Comparison of ENCODE assay signal across 10 cellular contexts in genomic region chr4:78691971-78692814, GRCh38.
DNase-seq lines count a peak whose midpoint lies in the region; ATAC-seq and TF ChIP-seq lines count a peak whose summit lies in the region.
"Had no signal": no experiment of that assay in that cellular context is flagged by ENCODE, and none has a peak within 500 bp of the region (broad histone marks: within the 10 kb centered on the region; RNA-seq: fewer than 3 reads in every experiment).

No MANE protein-coding gene starts in this region.

- POLR2A ChIA-PET in activated B cell treated with CpG ODN at 0.5 μM for 24 hours (lab: Charles Lee) = interaction anchor here (0.5 to 1.2 kb wide), 2 partner anchors 58 to 110 kb away, joined by 4 to 7 read pairs; no protein-coding TSS in a partner anchor
- POLR2A ChIA-PET in A673 (lab: Charles Lee; ENCODE audit: low non-redundant PET) = no interaction called here

- H3K79me1 ChIP-seq in trophoblast cell (ENCODE audit: low read length) = no peaks in the 10 kb centered on the region

- BruUV-seq in A673 (replicated peaks; lab: Mats Ljungman, UMichigan) = no TSS peak

- intact Hi-C loops in activated B cell treated with CpG ODN at 0.5 μM for 24 hours (cut with micrococcal nuclease) (loop anchor here (2.0 kb wide), 3 partner anchors 15 to 47 kb away; no protein-coding TSS in a partner anchor), A673 (cut with micrococcal nuclease; ENCODE audit: unreplicated experiment) (no loop called here)

- H2AK5ac ChIP-seq in trophoblast cell (ENCODE audit: low read length) = no peak overlapping the region

- no peak overlapping the region for H3K14ac ChIP-seq in trophoblast cell (ENCODE audit: low read length)

- H2BK120ac ChIP-seq in trophoblast cell (ENCODE audit: insufficient read depth, low read length, poor library complexity) = no peak overlapping the region

- no peak overlapping the region for H4K8ac ChIP-seq in trophoblast cell (ENCODE audit: low read depth, low read length)

- H3K79me2 ChIP-seq in trophoblast cell (ENCODE audit: control insufficient read depth, insufficient read depth, low read length, poor library complexity) = no peaks in the 10 kb centered on the region

- DNase-seq in activated B cell treated with CpG ODN at 0.5 μM for 24 hours (no peak), trophoblast cell (peak; percentile 62 to 79), NCI-H1694 (lab: John Stamatoyannopoulos, UW) (no peak), A673 (ENCODE audit: low spot score) (no peak)
- no peak for DNase-seq in activated effector memory CD4-positive, alpha-beta T cell treated with anti-CD3 and anti-CD28 coated beads, Interleukin-2, amount 50 U/mL, for 16 hours
- DNase-seq: H7, SHP77 treated with DMSO at 0.1 percent for 48 hours had no signal

- no peak overlapping the region for H2BK5ac ChIP-seq in trophoblast cell (ENCODE audit: low read depth, low read length, poor library complexity)

- H3K27ac Mint-ChIP-seq in activated B cell treated with CpG ODN at 0.5 μM for 24 hours = peak overlapping the region; percentile 2

- no peak overlapping the region for H2BK12ac ChIP-seq in trophoblast cell (ENCODE audit: low read length)

- no peak overlapping the region for H4K12ac ChIP-seq in trophoblast cell (ENCODE audit: low read depth, low read length)

- H3K36me3 Mint-ChIP-seq in activated B cell treated with CpG ODN at 0.5 μM for 24 hours (ENCODE audit: low read depth) = no peaks in the 10 kb centered on the region

- H3K9me3 ChIP-seq in trophoblast cell (ENCODE audit: insufficient read depth, low read depth, low read length) (no peaks in the 10 kb centered on the region), A673 (ENCODE audit: low read depth, low read length, poor library complexity, severe bottlenecking) (no peaks in the 10 kb centered on the region)

- H3K27ac ChIP-seq in trophoblast cell (ENCODE audit: low read depth, low read length) = no peak overlapping the region
- no peak overlapping the region for H3K27ac ChIP-seq in A673 (ENCODE audit: low read depth, low read length, poor library complexity, severe bottlenecking)

- no peak overlapping the region for H3K4ac ChIP-seq in trophoblast cell (ENCODE audit: low read depth, low read length)

- no peaks in the 10 kb centered on the region for H3K27me3 ChIP-seq in trophoblast cell (ENCODE audit: insufficient read depth, low read length)
- no peaks in the 10 kb centered on the region for H3K27me3 ChIP-seq in A673 (replicated peaks; ENCODE audit: insufficient read depth, low read depth, low read length, poor library complexity)

- H3K4me3 Mint-ChIP-seq in activated B cell treated with CpG ODN at 0.5 μM for 24 hours = no peak overlapping the region

- peak; percentile 78 for ATAC-seq in GM19023 (IDR thresholded peaks at IDR 0.05; ENCODE audit: unreplicated experiment)
- ATAC-seq in HG03103 (IDR thresholded peaks at IDR 0.05; ENCODE audit: low read depth, unreplicated experiment) = peak; percentile 71
- peak; percentile 98 for ATAC-seq in activated B cell treated with CpG ODN at 0.5 μM for 24 hours (ENCODE audit: low read depth)
- ATAC-seq in HG02870 (IDR thresholded peaks at IDR 0.05; ENCODE audit: unreplicated experiment) = no peak

- H3K27me3 Mint-ChIP-seq in activated B cell treated with CpG ODN at 0.5 μM for 24 hours = no peaks in the 10 kb centered on the region

- no peaks in the 10 kb centered on the region for H3K4me1 ChIP-seq in trophoblast cell (ENCODE audit: control insufficient read depth in 1 of 2, insufficient read depth in 2 of 2, low read length in 2 of 2)
- no peaks in the 10 kb centered on the region for H3K4me1 ChIP-seq in A673 (ENCODE audit: insufficient read depth, low read length, poor library complexity, severe bottlenecking)

- no peak overlapping the region for H3K9ac ChIP-seq in trophoblast cell (ENCODE audit: low read length)

- no peaks in the 10 kb centered on the region for H3K9me3 Mint-ChIP-seq in activated B cell treated with CpG ODN at 0.5 μM for 24 hours

- H3K36me3 ChIP-seq in trophoblast cell (ENCODE audit: control insufficient read depth in 1 of 2, insufficient read depth in 2 of 2, low read length in 2 of 2) (no peaks in the 10 kb centered on the region), A673 (ENCODE audit: insufficient read depth, low read length, poor library complexity, severe bottlenecking) (no peaks in the 10 kb centered on the region)

- H3K4me2 ChIP-seq in trophoblast cell (ENCODE audit: low read length) = no peak overlapping the region

- no peak for TF ChIP-seq CTCF in activated B cell treated with CpG ODN at 0.5 μM for 24 hours (IDR thresholded peaks at IDR 0.05)
- TF ChIP-seq CTCF in A673 (conservative IDR thresholded peaks at IDR 0.05; ENCODE audit: low read depth, low read length) = no peak

- H3K4me3 ChIP-seq in trophoblast cell (ENCODE audit: low read depth, low read length) = no peak overlapping the region
- H3K4me3 ChIP-seq in A673 (ENCODE audit: low read depth, low read length, poor library complexity, severe bottlenecking) = no peak overlapping the region

- WGBS in trophoblast cell (ENCODE audit: extremely low coverage, insufficient coverage, insufficient read length) = no CpG with 5 or more reads among the region's 4 CpGs

- no peak overlapping the region for H4K91ac ChIP-seq in trophoblast cell (ENCODE audit: low read depth, low read length)

- H3K4me1 Mint-ChIP-seq in activated B cell treated with CpG ODN at 0.5 μM for 24 hours = peaks cover 23% of the 10 kb centered on the region

- H3K18ac ChIP-seq in trophoblast cell (ENCODE audit: low read length) = no peak overlapping the region

- CTCF ChIA-PET in activated B cell treated with CpG ODN at 0.5 μM for 24 hours (lab: Charles Lee) (no interaction called here), A673 (lab: Charles Lee) (no interaction called here)

- H3K23ac ChIP-seq in trophoblast cell (ENCODE audit: low read length) = no peak overlapping the region

- H2AFZ ChIP-seq in trophoblast cell (ENCODE audit: insufficient read depth, low read length, poor library complexity) = no peak overlapping the region

Comparison
In these comparisons a context has a peak if more than half of its experiments do, and no peak if none do; other contexts are left out.
1. DNase-seq: peak in trophoblast cell (2 of 2); none in activated B cell treated with CpG ODN at 0.5 μM for 24 hours (single experiment), NCI-H1694 (single experiment), A673 (single experiment) and activated effector memory CD4-positive, alpha-beta T cell treated with anti-CD3 and anti-CD28 coated beads, Interleukin-2, amount 50 U/mL, for 16 hours (single experiment).